ENCODE assay signal across 1 cellular context in genomic region chr2:172430671-172431070, GRCh38.
TF ChIP-seq lines count a peak whose summit lies in the region.

No MANE protein-coding gene starts in this region.

TF ChIP-seq in IMR-90, 13 proteins besides CTCF, POLR2A, EP300 and RAD21 (continued from another document):
- TF ChIP-seq NFE2L2 (IDR thresholded peaks at IDR 0.05; ENCODE audit: low read depth, low read length): no peak
- TF ChIP-seq MAZ (IDR thresholded peaks at IDR 0.05; ENCODE audit: borderline replicate concordance, low read depth, low read length): no peak
- TF ChIP-seq BHLHE40 (IDR thresholded peaks at IDR 0.05; ENCODE audit: low read depth, low read length): no peak
- TF ChIP-seq, protein P1, sequence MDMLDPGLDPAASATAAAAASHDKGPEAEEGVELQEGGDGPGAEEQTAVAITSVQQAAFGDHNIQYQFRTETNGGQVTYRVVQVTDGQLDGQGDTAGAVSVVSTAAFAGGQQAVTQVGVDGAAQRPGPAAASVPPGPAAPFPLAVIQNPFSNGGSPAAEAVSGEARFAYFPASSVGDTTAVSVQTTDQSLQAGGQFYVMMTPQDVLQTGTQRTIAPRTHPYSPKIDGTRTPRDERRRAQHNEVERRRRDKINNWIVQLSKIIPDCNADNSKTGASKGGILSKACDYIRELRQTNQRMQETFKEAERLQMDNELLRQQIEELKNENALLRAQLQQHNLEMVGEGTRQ (IDR thresholded peaks at IDR 0.05; ENCODE audit: low read depth, low read length): no peak
- TF ChIP-seq RFX5 (IDR thresholded peaks at IDR 0.05; ENCODE audit: low read depth, low read length): no peak
- no peak for TF ChIP-seq SMC3 (IDR thresholded peaks at IDR 0.05; ENCODE audit: low read depth, low read length)
- TF ChIP-seq, protein P2, sequence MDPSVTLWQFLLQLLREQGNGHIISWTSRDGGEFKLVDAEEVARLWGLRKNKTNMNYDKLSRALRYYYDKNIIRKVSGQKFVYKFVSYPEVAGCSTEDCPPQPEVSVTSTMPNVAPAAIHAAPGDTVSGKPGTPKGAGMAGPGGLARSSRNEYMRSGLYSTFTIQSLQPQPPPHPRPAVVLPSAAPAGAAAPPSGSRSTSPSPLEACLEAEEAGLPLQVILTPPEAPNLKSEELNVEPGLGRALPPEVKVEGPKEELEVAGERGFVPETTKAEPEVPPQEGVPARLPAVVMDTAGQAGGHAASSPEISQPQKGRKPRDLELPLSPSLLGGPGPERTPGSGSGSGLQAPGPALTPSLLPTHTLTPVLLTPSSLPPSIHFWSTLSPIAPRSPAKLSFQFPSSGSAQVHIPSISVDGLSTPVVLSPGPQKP (IDR thresholded peaks at IDR 0.05; ENCODE audit: borderline replicate concordance, low read depth, low read length): no peak
- no peak for TF ChIP-seq CHD1 (IDR thresholded peaks at IDR 0.05; ENCODE audit: low read depth, low read length)
- no peak for TF ChIP-seq MAFK (IDR thresholded peaks at IDR 0.05; ENCODE audit: low read depth, low read length)
- TF ChIP-seq RCOR1 (IDR thresholded peaks at IDR 0.05; ENCODE audit: insufficient replicate concordance, low read length): no peak
